Comparison of ENCODE assay signal across 11 cellular contexts in the genomic region with DNA sequence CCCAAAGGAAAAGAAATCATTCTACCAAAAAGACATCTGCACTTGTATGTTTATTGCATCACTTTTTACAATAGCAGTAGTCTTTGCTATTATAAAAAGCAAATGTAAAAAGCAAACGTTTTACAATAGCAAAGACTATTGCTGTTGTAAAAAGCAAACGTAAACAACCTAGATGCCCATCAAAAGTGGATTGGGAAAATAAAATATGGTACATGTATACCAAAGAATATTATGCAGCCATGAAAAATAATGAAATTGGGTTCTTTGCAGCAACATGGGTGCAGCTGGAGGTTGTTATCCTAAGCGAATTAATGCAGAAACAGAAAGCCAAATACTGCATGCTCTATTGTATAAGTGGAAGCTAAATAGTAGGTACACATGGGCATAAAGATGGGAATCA.
"Had no signal": no experiment of that assay in that cellular context is flagged by ENCODE, and none has a peak within 500 bp of the region (broad histone marks: within the 10 kb centered on the region; RNA-seq: fewer than 3 reads in every experiment).

No MANE protein-coding gene starts in this region.

- H3K4me2 ChIP-seq: GM23338 had no signal

- H3K4me3 ChIP-seq: GM23248, GM23338, HAP-1 had no signal

- H3K9ac ChIP-seq: GM23248 had no signal

- ATAC-seq: GM23338, HCT116 had no signal

- FAIRE-seq: H1, H54 had no signal

- DNase-seq: GM23248, GOT3, H7, H9, HCEC 1CT, HFFc6 had no signal

- H3K4me1 ChIP-seq: HAP-1 had no signal

- H3K9me3 ChIP-seq: HAP-1 had no signal

- H2AFZ ChIP-seq: GM23248, GM23338 had no signal

- H3K36me3 ChIP-seq: HAP-1 had no signal
